ENCODE assay signal across 9 cellular contexts in genomic region chr6:122701666-122702065, GRCh38.
"Had no signal": no experiment of that assay in that cellular context is flagged by ENCODE, and none has a peak within 500 bp of the region (broad histone marks: within the 10 kb centered on the region; RNA-seq: fewer than 3 reads in every experiment).

No MANE protein-coding gene starts in this region.

- H3K27ac ChIP-seq: GM23248 had no signal

- H3K4me1 ChIP-seq: HAP-1 had no signal

- H3K36me3 ChIP-seq: HAP-1 had no signal

- H3K9me3 ChIP-seq: HAP-1 had no signal

- H3K9ac ChIP-seq: GM23248 had no signal

- H3K4me3 ChIP-seq: GM23248, HAP-1, K562 had no signal

- H2AFZ ChIP-seq: GM23248 had no signal

- FAIRE-seq: HTR-8/SVneo, K562 had no signal

- DNase-seq: GM23248, GOT3, H7, HFFc6, IMR-90 had no signal

- ATAC-seq: HCT116, K562 had no signal
